In genomic region chr17:12605222-12605621, GRCh38 we compare ENCODE assay signal across 26 cellular contexts.
DNase-seq lines count a peak whose midpoint lies in the region; ATAC-seq, FAIRE-seq and TF ChIP-seq lines count a peak whose summit lies in the region.
"Had no signal": no experiment of that assay in that cellular context is flagged by ENCODE, and none has a peak within 500 bp of the region (broad histone marks: within the 10 kb centered on the region; RNA-seq: fewer than 3 reads in every experiment).

No MANE protein-coding gene starts in this region.

- no peak for FAIRE-seq in pancreas (lab: Jason Lieb, UNC)
- FAIRE-seq: colon, RCC 7860 had no signal

- H3K4me3 ChIP-seq in SJSA1: no peak overlapping the region
- H3K4me3 ChIP-seq in skeletal muscle satellite cell (ENCODE audit: low read length): no peak overlapping the region
- no peak overlapping the region for H3K4me3 ChIP-seq in pancreas
- H3K4me3 ChIP-seq: lower lobe of right lung, right atrium auricular region, SJCRH30, spleen, thoracic aorta had no signal

- H3K4me2 ChIP-seq in skeletal muscle satellite cell (ENCODE audit: low read length): peak overlapping the region; percentile 15

- H3K27me3 ChIP-seq in SJSA1 (replicated peaks) (no peaks in the 10 kb centered on the region), skeletal muscle satellite cell (ENCODE audit: control insufficient read depth, insufficient read depth, low read length) (no peaks in the 10 kb centered on the region), pancreas (peaks cover 0 to 4% (median 0%) of the 10 kb centered on the region in 4 donors)
- H3K27me3 ChIP-seq: BE2C, foreskin keratinocyte, right atrium auricular region, spleen had no signal

- H3K27ac ChIP-seq in SJSA1: peak overlapping the region; percentile 34
- no peak overlapping the region for H3K27ac ChIP-seq in pancreas
- H3K27ac ChIP-seq: foreskin keratinocyte, lower lobe of right lung, parathyroid adenoma, right atrium auricular region, SJCRH30, spleen, thoracic aorta had no signal

- ATAC-seq in GM21576 (IDR thresholded peaks at IDR 0.05; ENCODE audit: unreplicated experiment) (no peak), pancreas (no peak)
- ATAC-seq: foreskin keratinocyte; lower lobe of right lung; stimulated activated naive CD8-positive, alpha-beta T cell treated with anti-CD3 and anti-CD28 coated beads, Interleukin-15, amount 100 ng/mL, for 72 hours had no signal

- no peak overlapping the region for H3K9ac ChIP-seq in skeletal muscle satellite cell (ENCODE audit: low read depth, low read length)
- H3K9ac ChIP-seq: parathyroid adenoma had no signal

- intact Hi-C loops in pancreas (cut with DNase I): no loop called here
- intact Hi-C loops in head of caudate nucleus (cut with DNase I): no loop called here

- WGBS in pancreas, 2 donors: 88 to 89% methylated on average over 5 of the region's 5 CpGs

- no peaks in the 10 kb centered on the region for H3K36me3 ChIP-seq in SJSA1
- no peaks in the 10 kb centered on the region for H3K36me3 ChIP-seq in skeletal muscle satellite cell (ENCODE audit: insufficient read depth, low read length)
- no peaks in the 10 kb centered on the region for H3K36me3 ChIP-seq in pancreas
- H3K36me3 ChIP-seq: BE2C, lower lobe of right lung, right atrium auricular region, SJCRH30, spleen, thoracic aorta had no signal

- H3K9me3 ChIP-seq in SJSA1 (replicated peaks) (no peaks in the 10 kb centered on the region), skeletal muscle satellite cell (replicated peaks; ENCODE audit: low read length) (no peaks in the 10 kb centered on the region), pancreas (no peaks in the 10 kb centered on the region)
- H3K9me3 ChIP-seq: BE2C, lower lobe of right lung, right atrium auricular region, spleen, thoracic aorta had no signal

- TF ChIP-seq CTCF in pancreas (IDR thresholded peaks at IDR 0.05): no peak

- peak; percentile 61 for DNase-seq in ELR (ENCODE audit: low read depth)
- DNase-seq in SJSA1 (ENCODE audit: low read depth in 1 of 2, low spot score in 2 of 2): peak; percentile 79
- peak; percentile 65 for DNase-seq in fibroblast of peridontal ligament (ENCODE audit: extremely low read depth)
- no peak for DNase-seq in pancreas
- DNase-seq in head of caudate nucleus: no peak
- DNase-seq: activated CD4-positive, alpha-beta memory T cell treated with anti-CD3 and anti-CD28 coated beads, Interleukin-2, amount 10 ng/mL, durations not matched to agents 7 days and 5 days; activated naive CD4-positive, alpha-beta T cell treated with anti-CD3 and anti-CD28 coated beads, Interleukin-2, amount 10 ng/mL, durations not matched to agents 7 days and 5 days; amniotic stem cell; BE2C; effector CD4-positive, alpha-beta T cell; lower lobe of right lung; NCI-H1048; NCI-H748 treated with DMSO at 0.1 percent for 48 hours; SJCRH30; spleen; stimulated activated CD8-positive, alpha-beta memory T cell treated with anti-CD3 and anti-CD28 coated beads, Interleukin-4, amount 100 ng/mL, for 48 hours; stimulated activated naive CD8-positive, alpha-beta T cell treated with anti-CD3 and anti-CD28 coated beads, Interleukin-15, amount 100 ng/mL, for 72 hours; T-helper 9 cell had no signal

- peaks cover 17% of the 10 kb centered on the region for H3K4me1 ChIP-seq in SJSA1 (replicated peaks)
- peaks cover 19% of the 10 kb centered on the region for H3K4me1 ChIP-seq in skeletal muscle satellite cell (ENCODE audit: control insufficient read depth, insufficient read depth, low read length)
- H3K4me1 ChIP-seq in pancreas: no peaks in the 10 kb centered on the region
- H3K4me1 ChIP-seq: BE2C, foreskin keratinocyte, lower lobe of right lung, parathyroid adenoma, right atrium auricular region, spleen had no signal

Comparison
In these comparisons a context has a peak if more than half of its experiments do, and no peak if none do; other contexts are left out.
1. DNase-seq: peak in ELR (single experiment), SJSA1 (2 of 2) and fibroblast of peridontal ligament (single experiment); none in pancreas (0 of 6) and head of caudate nucleus (0 of 42).